8 cellular contexts compared by ENCODE assay signal in genomic region chr3:2819571-2819970, GRCh38.
"Had no signal": no experiment of that assay in that cellular context is flagged by ENCODE, and none has a peak within 500 bp of the region (broad histone marks: within the 10 kb centered on the region; RNA-seq: fewer than 3 reads in every experiment).

No MANE protein-coding gene starts in this region.

- ATAC-seq: GM23338, HCT116 had no signal

- DNase-seq: GM23248, GOT3, H7, H9, HCEC 1CT, HFFc6 had no signal
